9 cellular contexts compared by ENCODE assay signal in genomic region chr1:247407180-247407616, GRCh38. TPM values are rescaled to one million over a fixed set of nuclear protein-coding genes. Genes with fewer than 3 reads are reported as not detected.
DNase-seq lines count a peak whose midpoint lies in the region; ATAC-seq and TF ChIP-seq lines count a peak whose summit lies in the region.
"Had no signal": no experiment of that assay in that cellular context is flagged by ENCODE, and none has a peak within 500 bp of the region (broad histone marks: within the 10 kb centered on the region; RNA-seq: fewer than 3 reads in every experiment).

No MANE protein-coding gene starts in this region.

- H3K27ac ChIP-seq in RWPE1 = no peak overlapping the region

- H3K27ac Mint-ChIP-seq in activated naive CD4-positive, alpha-beta T cell treated with anti-CD3 and anti-CD28 coated beads, Interleukin-2, amount 50 U/mL, for 72 hours = peak overlapping the region in 1 of 2 donors; percentile 79

- H3K36me3 Mint-ChIP-seq in activated naive CD4-positive, alpha-beta T cell treated with anti-CD3 and anti-CD28 coated beads, Interleukin-2, amount 50 U/mL, for 72 hours = peaks cover 0 to 6% of the 10 kb centered on the region in 2 donors

- CTCF ChIA-PET in RWPE1 (lab: Yijun Ruan, JAX) = no interaction called here

- no peaks in the 10 kb centered on the region for H3K9me3 Mint-ChIP-seq in activated naive CD4-positive, alpha-beta T cell treated with anti-CD3 and anti-CD28 coated beads, Interleukin-2, amount 50 U/mL, for 72 hours

- POLR2A ChIA-PET in RWPE1 (lab: Yijun Ruan, JAX; ENCODE audit: low non-redundant PET) = no interaction called here

- ATAC-seq in GM18858 (IDR thresholded peaks at IDR 0.05; ENCODE audit: unreplicated experiment) (peak; percentile 77), HG02885 (IDR thresholded peaks at IDR 0.05; ENCODE audit: poor library complexity, unreplicated experiment) (peak; percentile 79)
- ATAC-seq in activated naive CD4-positive, alpha-beta T cell treated with anti-CD3 and anti-CD28 coated beads, Interleukin-2, amount 50 U/mL, for 72 hours = peak; percentile 83 to 84

- no peak for TF ChIP-seq CTCF in RWPE1 (conservative IDR thresholded peaks at IDR 0.05; ENCODE audit: low read depth)

- DNase-seq in SKM-1 treated with dmso at 0.1 percent for 144 hours (lab: John Stamatoyannopoulos, UW; ENCODE audit: unreplicated experiment) = peak; percentile 71
- DNase-seq in activated naive CD4-positive, alpha-beta T cell treated with anti-CD3 and anti-CD28 coated beads, Interleukin-2, amount 50 U/mL, for 72 hours (ENCODE audit: low spot score in 2 of 2) = peak; percentile 60 to 85
- DNase-seq in stimulated activated CD4-positive, alpha-beta T cell treated with anti-CD3 and anti-CD28 coated beads, Interleukin-15, amount 100 ng/mL, for 48 hours (ENCODE audit: low read depth in 2 of 2) = peak; percentile 61 to 62
- DNase-seq in NCI-H345 treated with DMSO at 0.1 percent for 48 hours (lab: John Stamatoyannopoulos, UW; ENCODE audit: unreplicated experiment) = no peak
- DNase-seq in superior temporal gyrus (ENCODE audit: extremely low spot score) = no peak
- DNase-seq in RWPE1 (ENCODE audit: low spot score) = no peak

RNA-seq across cellular contexts. Expression of gene NLRP3, which starts 8.8 kb away (rescaled TPM):
- 1 to 10 TPM in 1 of 2 donors, under 1 TPM in 1; 0.34 to 1.3 TPM for total RNA-seq in activated naive CD4-positive, alpha-beta T cell treated with anti-CD3 and anti-CD28 coated beads, Interleukin-2, amount 50 U/mL, for 72 hours

RNA-seq across cellular contexts. Expression of gene OR2B11, which starts 50.7 kb away (rescaled TPM):
- total RNA-seq in activated naive CD4-positive, alpha-beta T cell treated with anti-CD3 and anti-CD28 coated beads, Interleukin-2, amount 50 U/mL, for 72 hours = not detected
- total RNA-seq: endothelial cell of umbilical vein had no signal

Comparison
In these comparisons a context has a peak if more than half of its experiments do, and no peak if none do; other contexts are left out.
1. DNase-seq: peak in SKM-1 treated with dmso at 0.1 percent for 144 hours (single experiment), activated naive CD4-positive, alpha-beta T cell treated with anti-CD3 and anti-CD28 coated beads, Interleukin-2, amount 50 U/mL, for 72 hours (2 of 2) and stimulated activated CD4-positive, alpha-beta T cell treated with anti-CD3 and anti-CD28 coated beads, Interleukin-15, amount 100 ng/mL, for 48 hours (2 of 2); none in NCI-H345 treated with DMSO at 0.1 percent for 48 hours (single experiment), superior temporal gyrus (single experiment) and RWPE1 (single experiment).
2. Peak in every context shown above with its lines, with median percentiles within 50 percentile points of each other: ATAC-seq.